In genomic region chr10:123392182-123392930, GRCh38 we compare ENCODE assay signal across 9 cellular contexts.
A peak's percentile ranks its signal among the peaks of the same experiment; 100 is the strongest.
DNase-seq lines count a peak whose midpoint lies in the region; ATAC-seq and TF ChIP-seq lines count a peak whose summit lies in the region.
"Had no signal": no experiment of that assay in that cellular context is flagged by ENCODE, and none has a peak within 500 bp of the region (broad histone marks: within the 10 kb centered on the region; RNA-seq: fewer than 3 reads in every experiment).

No MANE protein-coding gene starts in this region.

- H3K4me2 ChIP-seq in Karpas-422 (ENCODE audit: low read depth, low read length, poor library complexity, severe bottlenecking) = peak overlapping the region; percentile 71

- H4K20me1 ChIP-seq in Karpas-422 (ENCODE audit: insufficient read depth, low read depth, low read length) = no peaks in the 10 kb centered on the region

- TF ChIP-seq POLR2A in GM19193 (IDR thresholded peaks at IDR 0.05; ENCODE audit: extremely low read depth, insufficient read depth, insufficient read length) = peak; percentile 56
- TF ChIP-seq POLR2A in esophagus squamous epithelium (IDR thresholded peaks at IDR 0.05) = no peak

- POLR2A ChIA-PET in GM10248 (lab: Yijun Ruan, JAX) = interaction anchor here (0.7 to 1.3 kb wide), 3 partner anchors 9 to 243 kb away, joined by 3 to 5 read pairs (median 3); no protein-coding TSS in a partner anchor

- H3K9ac ChIP-seq in Karpas-422 (ENCODE audit: low read length) = peak overlapping the region; percentile 71

- H3K27me3 ChIP-seq in Karpas-422 (ENCODE audit: low read length) (no peaks in the 10 kb centered on the region), esophagus squamous epithelium (no peaks in the 10 kb centered on the region)

- H3K9me3 ChIP-seq in Karpas-422 (ENCODE audit: low read length) = no peaks in the 10 kb centered on the region; the same call in 1 of the 2 replicates
- peaks cover 0 to 18% (median 0%) of the 10 kb centered on the region in 3 donors for H3K9me3 ChIP-seq in esophagus squamous epithelium

- ATAC-seq in HG02798 (IDR thresholded peaks at IDR 0.05; ENCODE audit: poor library complexity, unreplicated experiment) = peak; percentile 89

- no peak for TF ChIP-seq CTCF in GM10248 (IDR thresholded peaks at IDR 0.05; ENCODE audit: control extremely low read depth, extremely low read depth, low read depth, missing control alignments)
- TF ChIP-seq CTCF in esophagus squamous epithelium (IDR thresholded peaks at IDR 0.05) = no peak

- H3K36me3 ChIP-seq in Karpas-422 (ENCODE audit: insufficient read depth, low read length) (no peaks in the 10 kb centered on the region; the same call in 1 of the 2 replicates), esophagus squamous epithelium (no peaks in the 10 kb centered on the region)

- peak overlapping the region; percentile 26; the same call in 1 of the 2 replicates for H2AFZ ChIP-seq in Karpas-422 (ENCODE audit: low read length)

- H3K9me2 ChIP-seq in Karpas-422 (replicated peaks; ENCODE audit: insufficient read depth, low read length) = no peaks in the 10 kb centered on the region

- DNase-seq in GM10248 (ENCODE audit: extremely low spot score) (peak; percentile 81), Karpas-422 (peak; percentile 90), esophagus squamous epithelium (lab: John Stamatoyannopoulos, UW) (no peak), putamen (ENCODE audit: low spot score) (no peak), pons (ENCODE audit: low spot score) (no peak)
- DNase-seq in stimulated activated CD4-positive, alpha-beta T cell treated with anti-CD3 and anti-CD28 coated beads, Interleukin-4, amount 100 ng/mL, for 1 hour = no peak
- DNase-seq: C1 segment of cervical spinal cord had no signal

- H3K79me2 ChIP-seq in Karpas-422 (ENCODE audit: low read length) = no peaks in the 10 kb centered on the region

- intact Hi-C loops in esophagus squamous epithelium (cut with DNase I) = no loop called here

- H3K4me1 ChIP-seq in Karpas-422 (ENCODE audit: low read length) (peaks cover 53% of the 10 kb centered on the region), esophagus squamous epithelium (no peaks in the 10 kb centered on the region)

- H3K27ac ChIP-seq in Karpas-422 (ENCODE audit: low read length) = peak overlapping the region; percentile 96
- H3K27ac ChIP-seq in esophagus squamous epithelium = no peak overlapping the region

- CTCF ChIA-PET in GM10248 (lab: Yijun Ruan, JAX) = interaction anchor here (0.9 to 2.5 kb wide), 6 partner anchors 9 to 252 kb away, joined by 3 to 12 read pairs (median 4); no protein-coding TSS in a partner anchor

- H3K4me3 ChIP-seq in Karpas-422 (ENCODE audit: low read length) = peak overlapping the region; percentile 46
- no peak overlapping the region for H3K4me3 ChIP-seq in esophagus squamous epithelium

- 70 to 84% methylated on average over 5 to 6 of the region's 6 CpGs for WGBS in esophagus squamous epithelium, 2 donors

Comparison
In these comparisons a context has a peak if more than half of its experiments do, and no peak if none do; other contexts are left out.
1. DNase-seq: peak in GM10248 (single experiment) and Karpas-422 (single experiment); none in stimulated activated CD4-positive, alpha-beta T cell treated with anti-CD3 and anti-CD28 coated beads, Interleukin-4, amount 100 ng/mL, for 1 hour (single experiment), esophagus squamous epithelium (single experiment), putamen (single experiment) and pons (single experiment).